Comparison of ENCODE assay signal across 25 cellular contexts in genomic region chr10:74137992-74138391, GRCh38. TPM values are rescaled to one million over a fixed set of nuclear protein-coding genes. Genes with fewer than 3 reads are reported as not detected.
DNase-seq lines count a peak whose midpoint lies in the region; ATAC-seq and TF ChIP-seq lines count a peak whose summit lies in the region.
"Had no signal": no experiment of that assay in that cellular context is flagged by ENCODE, and none has a peak within 500 bp of the region (broad histone marks: within the 10 kb centered on the region; RNA-seq: fewer than 3 reads in every experiment).

No MANE protein-coding gene starts in this region.

- TF ChIP-seq POLR2A in thyroid gland (IDR thresholded peaks at IDR 0.05) = no peak

- POLR2A ChIA-PET in CD8-positive, alpha-beta T cell (lab: Charles Lee) = no interaction called here

- 90 to 94% methylated on average over 1 to 5 of the region's 5 CpGs for WGBS in endodermal cell (ENCODE audit: insufficient coverage in 1 of 2, insufficient read length in 1 of 2), 2 experiments
- 96% methylated on average over 5 of the region's 5 CpGs for WGBS in thyroid gland, 2 donors

- peaks cover 25% of the 10 kb centered on the region for H3K36me3 ChIP-seq in CD8-positive, alpha-beta T cell (ENCODE audit: insufficient read depth, low read length)
- peaks cover 55% of the 10 kb centered on the region for H3K36me3 ChIP-seq in endodermal cell (ENCODE audit: control insufficient read depth, insufficient read depth, low read length)
- H3K36me3 ChIP-seq in thyroid gland = peaks cover 23 to 35% of the 10 kb centered on the region in 2 donors

- no peak overlapping the region for H3K27ac Mint-ChIP-seq in CD8-positive, alpha-beta T cell
- H3K27ac Mint-ChIP-seq in endodermal cell = no peak overlapping the region

- H3K9me3 ChIP-seq in CD8-positive, alpha-beta T cell (ENCODE audit: low read length) = no peaks in the 10 kb centered on the region
- H3K9me3 ChIP-seq in endodermal cell (ENCODE audit: control insufficient read depth, low read length) (no peaks in the 10 kb centered on the region), thyroid gland (no peaks in the 10 kb centered on the region)
- H3K9me3 ChIP-seq: A549, SJCRH30 had no signal

- CTCF ChIA-PET in CD8-positive, alpha-beta T cell (lab: Charles Lee) = interaction anchor here (0.9 kb wide), 1 partner anchor 27 kb away, joined by 3 read pairs; no protein-coding TSS in a partner anchor

- H3K4me3 ChIP-seq in CD8-positive, alpha-beta T cell (ENCODE audit: low read depth, low read length) = no peak overlapping the region
- no peak overlapping the region for H3K4me3 ChIP-seq in endodermal cell (ENCODE audit: low read length)
- H3K4me3 ChIP-seq in thyroid gland (replicated peaks in 1 of 3) = no peak overlapping the region
- H3K4me3 ChIP-seq: A549, SJCRH30 had no signal

- H3K4me3 Mint-ChIP-seq in CD8-positive, alpha-beta T cell = no peak overlapping the region
- no peak overlapping the region for H3K4me3 Mint-ChIP-seq in endodermal cell
- H3K4me3 Mint-ChIP-seq: CD8-positive, alpha-beta memory T cell had no signal

- no peak overlapping the region for H3K9ac ChIP-seq in endodermal cell (ENCODE audit: extremely low read depth, low read length, poor library complexity, severe bottlenecking)

- H3K9me3 Mint-ChIP-seq in CD8-positive, alpha-beta T cell = no peaks in the 10 kb centered on the region
- H3K9me3 Mint-ChIP-seq in endodermal cell = no peaks in the 10 kb centered on the region
- H3K9me3 Mint-ChIP-seq: CD8-positive, alpha-beta memory T cell had no signal

- H3K4me1 Mint-ChIP-seq in CD8-positive, alpha-beta T cell (ENCODE audit: low read depth) = peaks cover 8% of the 10 kb centered on the region
- H3K4me1 Mint-ChIP-seq in endodermal cell = no peaks in the 10 kb centered on the region

- ATAC-seq in CD8-positive, alpha-beta T cell = peak; percentile 56
- ATAC-seq: A549, Right ventricle myocardium inferior, SK-N-SH treated with all-trans-retinoic acid at 6 μM for 48 hours had no signal

- no peaks in the 10 kb centered on the region for H3K27me3 Mint-ChIP-seq in CD8-positive, alpha-beta T cell (ENCODE audit: low read depth)
- H3K27me3 Mint-ChIP-seq in endodermal cell (ENCODE audit: insufficient read depth) = no peaks in the 10 kb centered on the region
- H3K27me3 Mint-ChIP-seq: CD8-positive, alpha-beta memory T cell had no signal

- no peak overlapping the region for H3K27ac ChIP-seq in CD8-positive, alpha-beta T cell (ENCODE audit: low read depth, low read length)
- H3K27ac ChIP-seq in endodermal cell (ENCODE audit: low read depth, low read length) (no peak overlapping the region), thyroid gland (peak overlapping the region; percentile 2 to 12 (median 4))
- H3K27ac ChIP-seq: A549, SJCRH30 had no signal

- TF ChIP-seq CTCF in CD8-positive, alpha-beta T cell (IDR thresholded peaks at IDR 0.05) = no peak
- TF ChIP-seq CTCF in endodermal cell (conservative IDR thresholded peaks at IDR 0.05) = peak; percentile 30
- TF ChIP-seq CTCF in thyroid gland (IDR thresholded peaks at IDR 0.05) = no peak

- no peak for DNase-seq in CD8-positive, alpha-beta T cell
- DNase-seq in HuH-7 (ENCODE audit: low spot score) (peak; percentile 10), endodermal cell (no peak), thyroid gland (no peak), retina (no peak), NCI-H2227 treated with DMSO at 0.1 percent for 48 hours (lab: John Stamatoyannopoulos, UW) (no peak)
- DNase-seq in activated CD4-positive, alpha-beta T cell treated with anti-CD3 and anti-CD28 coated beads for 1 hour = no peak
- DNase-seq: AML-193; C1 segment of cervical spinal cord; Calu3; CD8-positive, alpha-beta memory T cell; DMS79 treated with DMSO at 0.1 percent for 48 hours; GF-D8; Karpas-422; NCI-H1092; NCI-H1417 treated with DMSO at 0.1 percent for 48 hours; NCI-H187 treated with DMSO at 0.1 percent for 48 hours; NCI-H2107; NCI-H446; NCI-H524 treated with DMSO at 0.1 percent for 48 hours; NCI-H774; SJCRH30 had no signal

- H3K36me3 Mint-ChIP-seq in CD8-positive, alpha-beta T cell = peaks cover 54% of the 10 kb centered on the region
- peaks cover 45% of the 10 kb centered on the region for H3K36me3 Mint-ChIP-seq in endodermal cell (ENCODE audit: low read depth)

- intact Hi-C loops in CD8-positive, alpha-beta T cell (cut with DNase I, micrococcal nuclease) = no loop called here
- intact Hi-C loops in thyroid gland (cut with DNase I) = no loop called here

- no peaks in the 10 kb centered on the region for H3K4me1 ChIP-seq in CD8-positive, alpha-beta T cell (ENCODE audit: insufficient read depth, low read length)
- H3K4me1 ChIP-seq in endodermal cell (ENCODE audit: control insufficient read depth, insufficient read depth, low read length) (no peaks in the 10 kb centered on the region), thyroid gland (peaks cover 0 to 4% of the 10 kb centered on the region in 2 donors)
- H3K4me1 ChIP-seq: A549, SJCRH30 had no signal

- no peaks in the 10 kb centered on the region for H3K27me3 ChIP-seq in CD8-positive, alpha-beta T cell (ENCODE audit: insufficient read depth, low read length)
- H3K27me3 ChIP-seq in endodermal cell (ENCODE audit: control insufficient read depth, insufficient read depth, low read length, poor library complexity, severe bottlenecking) = no peaks in the 10 kb centered on the region
- no peaks in the 10 kb centered on the region for H3K27me3 ChIP-seq in thyroid gland
- H3K27me3 ChIP-seq: SJCRH30 had no signal

RNA-seq across cellular contexts. Expression of gene AP3M1, which starts 12.6 kb away (rescaled TPM):
- total RNA-seq in CD8-positive, alpha-beta T cell = 10 to 100 TPM; 18.7 to 22.8 TPM
- total RNA-seq in endodermal cell (10 to 100 TPM; 47.2 to 53.5 TPM), thyroid gland (10 to 100 TPM; 28.9 to 35.2 (median 32.4) TPM)
- polyA plus RNA-seq in endodermal cell (2013, experiment 1 of 2) = 72.4 TPM
- polyA plus RNA-seq in endodermal cell (2013, experiment 2 of 2) = 64.9 TPM

RNA-seq across cellular contexts. Expression of gene ADK, which starts 13.0 kb away (rescaled TPM):
- 10 to 100 TPM; 20.7 to 21.8 TPM for total RNA-seq in CD8-positive, alpha-beta T cell
- 10 to 100 TPM; 23.6 to 36.7 TPM for total RNA-seq in endodermal cell
- polyA plus RNA-seq in endodermal cell (2013, experiment 1 of 2) = 37.2 TPM
- polyA plus RNA-seq in endodermal cell (2013, experiment 2 of 2) = 39.2 TPM
- 10 to 100 TPM; 62.1 to 84.7 (median 74.4) TPM for total RNA-seq in thyroid gland

Comparison
In these comparisons a context has a peak if more than half of its experiments do, and no peak if none do; other contexts are left out.
1. H3K27ac ChIP-seq: peak in thyroid gland (3 of 3); none in CD8-positive, alpha-beta T cell (single experiment) and endodermal cell (single experiment).